Comparison of ENCODE assay signal across 9 cellular contexts in genomic region chr10:88728107-88728763, GRCh38.
A peak's percentile ranks its signal among the peaks of the same experiment; 100 is the strongest.
DNase-seq lines count a peak whose midpoint lies in the region; ATAC-seq and TF ChIP-seq lines count a peak whose summit lies in the region.
"Had no signal": no experiment of that assay in that cellular context is flagged by ENCODE, and none has a peak within 500 bp of the region (broad histone marks: within the 10 kb centered on the region; RNA-seq: fewer than 3 reads in every experiment).

No MANE protein-coding gene starts in this region.

- no peak for TF ChIP-seq POLR2A in GM18505 (IDR thresholded peaks at IDR 0.05; ENCODE audit: borderline replicate concordance, extremely low read depth, insufficient read depth, insufficient read length)

- ATAC-seq in GM21390 (IDR thresholded peaks at IDR 0.05; ENCODE audit: unreplicated experiment) (no peak), GM18505 (IDR thresholded peaks at IDR 0.05; ENCODE audit: unreplicated experiment) (no peak)

- peak; percentile 28 for TF ChIP-seq CTCF in epithelial cell of esophagus (IDR thresholded peaks at IDR 0.05; ENCODE audit: insufficient read depth, low read depth, low read length, missing control alignments)

- peak; percentile 54 for DNase-seq in DMS53 (lab: John Stamatoyannopoulos, UW)
- DNase-seq in DMS53 treated with DMSO at 0.1 percent for 48 hours (lab: John Stamatoyannopoulos, UW; ENCODE audit: unreplicated experiment), result no peak
- DNase-seq in SKM-1 treated with dmso at 0.1 percent for 144 hours (lab: John Stamatoyannopoulos, UW; ENCODE audit: unreplicated experiment), result peak; percentile 77
- peak; percentile 22 for DNase-seq in epithelial cell of esophagus (ENCODE audit: low read depth)
- DNase-seq in stimulated activated CD4-positive, alpha-beta T cell treated with anti-CD3 and anti-CD28 coated beads, TNF-alpha, amount 100 ng/mL, for 48 hours (ENCODE audit: low read depth in 3 of 3), result peak; percentile 33 to 52 (median 41)
- DNase-seq in pons (ENCODE audit: low spot score), result no peak
- DNase-seq: amniotic stem cell had no signal

- H3K4me3 ChIP-seq in epithelial cell of esophagus (ENCODE audit: low read length), result no peak overlapping the region

Comparison
In these comparisons a context has a peak if more than half of its experiments do, and no peak if none do; other contexts are left out.
1. DNase-seq: peak in DMS53 (single experiment), SKM-1 treated with dmso at 0.1 percent for 144 hours (single experiment), epithelial cell of esophagus (single experiment) and stimulated activated CD4-positive, alpha-beta T cell treated with anti-CD3 and anti-CD28 coated beads, TNF-alpha, amount 100 ng/mL, for 48 hours (3 of 3); none in DMS53 treated with DMSO at 0.1 percent for 48 hours (single experiment) and pons (single experiment).